In the genomic region with DNA sequence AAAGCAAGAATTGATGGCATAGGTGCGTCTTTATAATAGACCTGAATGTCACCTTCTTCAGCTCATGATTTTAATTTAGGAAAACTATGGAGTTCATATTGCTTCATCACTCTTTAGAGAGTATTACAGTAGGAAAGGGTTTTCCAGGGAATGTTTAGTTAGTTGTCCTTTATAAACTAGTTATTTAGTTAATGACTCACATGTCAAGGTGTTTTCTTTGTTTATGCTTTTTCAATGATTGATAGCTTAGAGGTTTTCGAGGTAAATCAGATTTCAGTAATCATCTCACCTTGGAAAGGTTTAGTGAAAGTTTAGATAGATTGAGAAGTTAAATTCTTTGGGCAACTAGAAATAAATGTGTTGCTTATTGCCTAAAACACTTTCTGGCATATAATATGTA, we compare ENCODE assay signal across 1 cellular context.
A peak's percentile ranks its signal among the peaks of the same experiment; 100 is the strongest.
TF ChIP-seq lines count a peak whose summit lies in the region.

No MANE protein-coding gene starts in this region.

TF ChIP-seq in HepG2, 621 proteins besides CTCF, POLR2A, EP300 and RAD21:
- TF ChIP-seq ZMAT5 (CRISPR knock-in tag; IDR thresholded peaks at IDR 0.05; ENCODE audit: borderline replicate concordance, low read depth) (no peak), STAG1 (CRISPR knock-in tag; IDR thresholded peaks at IDR 0.05) (no peak), BCL6 (CRISPR knock-in tag; IDR thresholded peaks at IDR 0.05) (peak; percentile 20; the same call in 1 of the 2 replicates), ZFP37 (CRISPR knock-in tag; IDR thresholded peaks at IDR 0.05; ENCODE audit: borderline replicate concordance) (no peak), TRIM24 (CRISPR knock-in tag; IDR thresholded peaks at IDR 0.05) (no peak), ZNF564 (CRISPR knock-in tag; IDR thresholded peaks at IDR 0.05) (no peak)
